ENCODE assay signal across 30 cellular contexts in genomic region chr18:261398-262073, GRCh38. TPM values are rescaled to one million over a fixed set of nuclear protein-coding genes. Genes with fewer than 3 reads are reported as not detected.
DNase-seq lines count a peak whose midpoint lies in the region; ATAC-seq and TF ChIP-seq lines count a peak whose summit lies in the region.
"Had no signal": no experiment of that assay in that cellular context is flagged by ENCODE, and none has a peak within 500 bp of the region (broad histone marks: within the 10 kb centered on the region; RNA-seq: fewer than 3 reads in every experiment).

No MANE protein-coding gene starts in this region.

- H3K4me1 Mint-ChIP-seq in activated CD4-positive, alpha-beta T cell treated with anti-CD3 and anti-CD28 coated beads for 36 hours = peaks cover 17% of the 10 kb centered on the region
- peaks cover 8% of the 10 kb centered on the region for H3K4me1 Mint-ChIP-seq in activated CD4-positive, alpha-beta T cell treated with anti-CD3 and anti-CD28 coated beads, Interleukin-2, amount 10 ng/mL, durations not matched to agents 7 days and 5 days
- H3K4me1 Mint-ChIP-seq in naive thymus-derived CD4-positive, alpha-beta T cell = peaks cover 10 to 41% (median 19%) of the 10 kb centered on the region in 7 donors

- intact Hi-C loops in activated CD4-positive, alpha-beta T cell treated with anti-CD3 and anti-CD28 coated beads for 36 hours (cut with DNase I, micrococcal nuclease) = loop anchor here in 1 of 2 experiments (5.0 kb wide), 1 partner anchor 39 kb away; no protein-coding TSS in a partner anchor
- intact Hi-C loops in naive thymus-derived CD4-positive, alpha-beta T cell (cut with micrococcal nuclease) = no loop called here
- intact Hi-C loops in lower lobe of right lung (cut with DNase I) = no loop called here

- H3K27ac ChIP-seq in SK-N-MC (peak overlapping the region; percentile 7; the same call in 1 of the 2 replicates), lower lobe of right lung (no peak overlapping the region)
- no peak overlapping the region for H3K27ac ChIP-seq in naive thymus-derived CD4-positive, alpha-beta T cell (ENCODE audit: low read depth, low read length)
- H3K27ac ChIP-seq: 22Rv1, gastrocnemius medialis, pancreas, skin epidermis, suprapubic skin had no signal

- no peaks in the 10 kb centered on the region for H3K9me3 Mint-ChIP-seq in activated CD4-positive, alpha-beta T cell treated with anti-CD3 and anti-CD28 coated beads for 36 hours (ENCODE audit: low read depth)
- H3K9me3 Mint-ChIP-seq in activated CD4-positive, alpha-beta T cell treated with anti-CD3 and anti-CD28 coated beads, Interleukin-2, amount 10 ng/mL, durations not matched to agents 7 days and 5 days = no peaks in the 10 kb centered on the region
- H3K9me3 Mint-ChIP-seq in naive thymus-derived CD4-positive, alpha-beta T cell = no peaks in the 10 kb centered on the region
- H3K9me3 Mint-ChIP-seq: activated T-cell treated with anti-CD3 and anti-CD28 coated beads, Interleukin-2, amount 50 U/mL, for 4 hours; neural crest cell; stimulated activated naive B cell treated with anti-CD40 and anti-IgM and Interleukin-4, amounts not matched to agents 10 μg/mL and 1 μg/mL and 100 μg/mL, for 72 hours had no signal

- peaks cover 0 to 2% of the 10 kb centered on the region in 2 donors for H3K4me1 ChIP-seq in naive thymus-derived CD4-positive, alpha-beta T cell (ENCODE audit: control insufficient read depth in 2 of 2, insufficient read depth in 2 of 2, low read length in 2 of 2)
- peaks cover 3% of the 10 kb centered on the region for H3K4me1 ChIP-seq in lower lobe of right lung
- H3K4me1 ChIP-seq: HAP-1 had no signal

- no peak overlapping the region for H3K4me3 Mint-ChIP-seq in activated CD4-positive, alpha-beta T cell treated with anti-CD3 and anti-CD28 coated beads for 36 hours
- H3K4me3 Mint-ChIP-seq in activated CD4-positive, alpha-beta T cell treated with anti-CD3 and anti-CD28 coated beads, Interleukin-2, amount 10 ng/mL, durations not matched to agents 7 days and 5 days = no peak overlapping the region
- H3K4me3 Mint-ChIP-seq in naive thymus-derived CD4-positive, alpha-beta T cell = no peak overlapping the region
- H3K4me3 Mint-ChIP-seq: activated CD8-positive, alpha-beta memory T cell treated with anti-CD3 and anti-CD28 coated beads, Interleukin-2, amount 10 ng/mL, durations not matched to agents 7 days and 5 days; activated T-cell treated with anti-CD3 and anti-CD28 coated beads, Interleukin-2, amount 50 U/mL, for 4 hours; CD4-positive, alpha-beta memory T cell; neural crest cell; stimulated activated naive B cell treated with anti-CD40 and anti-IgM and Interleukin-4, amounts not matched to agents 10 μg/mL and 1 μg/mL and 100 μg/mL, for 72 hours had no signal

- H3K27me3 ChIP-seq in naive thymus-derived CD4-positive, alpha-beta T cell (ENCODE audit: control insufficient read depth in 2 of 2, insufficient read depth in 2 of 2, low read length in 2 of 2) = no peaks in the 10 kb centered on the region
- no peaks in the 10 kb centered on the region for H3K27me3 ChIP-seq in lower lobe of right lung (ENCODE audit: low read depth)
- H3K27me3 ChIP-seq: gastrocnemius medialis, pancreas, suprapubic skin had no signal

- ATAC-seq in activated CD4-positive, alpha-beta T cell treated with anti-CD3 and anti-CD28 coated beads for 36 hours = no peak
- ATAC-seq in naive thymus-derived CD4-positive, alpha-beta T cell = no peak
- ATAC-seq in lower lobe of right lung (no peak), HG02885 (IDR thresholded peaks at IDR 0.05; ENCODE audit: poor library complexity, unreplicated experiment) (no peak)
- ATAC-seq: activated CD8-positive, alpha-beta memory T cell treated with anti-CD3 and anti-CD28 coated beads, Interleukin-2, amount 10 ng/mL, durations not matched to agents 7 days and 5 days; activated T-cell treated with anti-CD3 and anti-CD28 coated beads, Interleukin-2, amount 50 U/mL, for 4 hours; esophagus mucosa; gastrocnemius medialis; pancreas; stimulated activated naive B cell treated with anti-CD40 and anti-IgM and Interleukin-4, amounts not matched to agents 10 μg/mL and 1 μg/mL and 100 μg/mL, for 72 hours had no signal

- H3K36me3 Mint-ChIP-seq in activated CD4-positive, alpha-beta T cell treated with anti-CD3 and anti-CD28 coated beads for 36 hours (ENCODE audit: low read depth) = peaks cover 42% of the 10 kb centered on the region
- peaks cover 36% of the 10 kb centered on the region for H3K36me3 Mint-ChIP-seq in activated CD4-positive, alpha-beta T cell treated with anti-CD3 and anti-CD28 coated beads, Interleukin-2, amount 10 ng/mL, durations not matched to agents 7 days and 5 days (ENCODE audit: low read depth)
- H3K36me3 Mint-ChIP-seq in naive thymus-derived CD4-positive, alpha-beta T cell = peaks cover 18 to 46% (median 22%) of the 10 kb centered on the region in 5 donors

- peak overlapping the region; percentile 67 for H3K27ac Mint-ChIP-seq in activated CD4-positive, alpha-beta T cell treated with anti-CD3 and anti-CD28 coated beads for 36 hours
- H3K27ac Mint-ChIP-seq in activated CD4-positive, alpha-beta T cell treated with anti-CD3 and anti-CD28 coated beads, Interleukin-2, amount 10 ng/mL, durations not matched to agents 7 days and 5 days = no peak overlapping the region
- no peak overlapping the region for H3K27ac Mint-ChIP-seq in naive thymus-derived CD4-positive, alpha-beta T cell
- H3K27ac Mint-ChIP-seq: activated CD8-positive, alpha-beta memory T cell treated with anti-CD3 and anti-CD28 coated beads, Interleukin-2, amount 10 ng/mL, durations not matched to agents 7 days and 5 days; stimulated activated naive B cell treated with anti-CD40 and anti-IgM and Interleukin-4, amounts not matched to agents 10 μg/mL and 1 μg/mL and 100 μg/mL, for 72 hours had no signal

- H3K9ac ChIP-seq in SK-N-MC (ENCODE audit: insufficient read length) = no peak overlapping the region

- no peaks in the 10 kb centered on the region for H3K27me3 Mint-ChIP-seq in activated CD4-positive, alpha-beta T cell treated with anti-CD3 and anti-CD28 coated beads for 36 hours
- H3K27me3 Mint-ChIP-seq in activated CD4-positive, alpha-beta T cell treated with anti-CD3 and anti-CD28 coated beads, Interleukin-2, amount 10 ng/mL, durations not matched to agents 7 days and 5 days = no peaks in the 10 kb centered on the region
- H3K27me3 Mint-ChIP-seq in naive thymus-derived CD4-positive, alpha-beta T cell = no peaks in the 10 kb centered on the region
- H3K27me3 Mint-ChIP-seq: activated CD8-positive, alpha-beta memory T cell treated with anti-CD3 and anti-CD28 coated beads, Interleukin-2, amount 10 ng/mL, durations not matched to agents 7 days and 5 days; CD4-positive, alpha-beta memory T cell; stimulated activated naive B cell treated with anti-CD40 and anti-IgM and Interleukin-4, amounts not matched to agents 10 μg/mL and 1 μg/mL and 100 μg/mL, for 72 hours had no signal

- POLR2A ChIA-PET in activated CD4-positive, alpha-beta T cell treated with anti-CD3 and anti-CD28 coated beads for 36 hours (lab: Charles Lee) = no interaction called here
- POLR2A ChIA-PET in activated CD4-positive, alpha-beta T cell treated with anti-CD3 and anti-CD28 coated beads, Interleukin-2, amount 10 ng/mL, durations not matched to agents 7 days and 5 days (lab: Charles Lee) = no interaction called here
- POLR2A ChIA-PET in naive thymus-derived CD4-positive, alpha-beta T cell (lab: Charles Lee) = interaction anchor here (0.7 to 1.1 kb wide), 2 partner anchors 53 to 101 kb away, joined by 3 to 4 read pairs; no protein-coding TSS in a partner anchor

- peaks cover 91% of the 10 kb centered on the region for H3K36me3 ChIP-seq in SK-N-MC (ENCODE audit: insufficient read depth, low read length)
- H3K36me3 ChIP-seq in naive thymus-derived CD4-positive, alpha-beta T cell (ENCODE audit: control insufficient read depth in 2 of 3, insufficient read depth in 3 of 3, low read length in 3 of 3) = peaks cover 16 to 63% (median 17%) of the 10 kb centered on the region in 3 experiments
- H3K36me3 ChIP-seq in lower lobe of right lung = peaks cover 82% of the 10 kb centered on the region

- CTCF ChIA-PET in activated CD4-positive, alpha-beta T cell treated with anti-CD3 and anti-CD28 coated beads for 36 hours (lab: Charles Lee) = no interaction called here
- CTCF ChIA-PET in activated CD4-positive, alpha-beta T cell treated with anti-CD3 and anti-CD28 coated beads, Interleukin-2, amount 10 ng/mL, durations not matched to agents 7 days and 5 days (lab: Charles Lee) = interaction anchor here (1.5 kb wide), 1 partner anchor 21 kb away, joined by 3 read pairs; no protein-coding TSS in a partner anchor
- CTCF ChIA-PET in naive thymus-derived CD4-positive, alpha-beta T cell (lab: Charles Lee) = no interaction called here

- no peak for TF ChIP-seq CTCF in lower lobe of right lung (IDR thresholded peaks at IDR 0.05)

- H3K9me3 ChIP-seq in SK-N-MC (ENCODE audit: low read depth, low read length) = no peaks in the 10 kb centered on the region
- H3K9me3 ChIP-seq in naive thymus-derived CD4-positive, alpha-beta T cell (ENCODE audit: control insufficient read depth in 2 of 3, low read length in 3 of 3) = no peaks in the 10 kb centered on the region
- H3K9me3 ChIP-seq in lower lobe of right lung = no peaks in the 10 kb centered on the region
- H3K9me3 ChIP-seq: gastrocnemius medialis, HAP-1, pancreas, suprapubic skin had no signal

- H3K4me3 ChIP-seq in SK-N-MC = no peak overlapping the region
- no peak overlapping the region for H3K4me3 ChIP-seq in naive thymus-derived CD4-positive, alpha-beta T cell (ENCODE audit: low read length)
- H3K4me3 ChIP-seq in lower lobe of right lung = no peak overlapping the region
- H3K4me3 ChIP-seq: gastrocnemius medialis, HAP-1, pancreas, skin epidermis, suprapubic skin had no signal

- no peak for DNase-seq in activated CD4-positive, alpha-beta T cell treated with anti-CD3 and anti-CD28 coated beads for 36 hours
- DNase-seq in activated CD4-positive, alpha-beta T cell treated with anti-CD3 and anti-CD28 coated beads, Interleukin-2, amount 10 ng/mL, durations not matched to agents 7 days and 5 days = no peak
- no peak for DNase-seq in SK-N-MC (ENCODE audit: low read depth, low spot score)
- peak; percentile 21 for DNase-seq in fibroblast of gingiva (ENCODE audit: low read depth)
- peak; percentile 11 for DNase-seq in renal cortical epithelial cell (ENCODE audit: low read depth)
- no peak for DNase-seq in naive thymus-derived CD4-positive, alpha-beta T cell
- no peak for DNase-seq in lower lobe of right lung
- DNase-seq: activated CD4-positive, alpha-beta T cell treated with anti-CD3 and anti-CD28 coated beads, Interleukin-2, amount 50 U/mL, for 1 hour; activated CD8-positive, alpha-beta memory T cell treated with anti-CD3 and anti-CD28 coated beads, Interleukin-2, amount 10 ng/mL, durations not matched to agents 7 days and 5 days; activated gamma-delta T cell; activated T-cell treated with anti-CD3 and anti-CD28 coated beads, Interleukin-2, amount 50 U/mL, for 4 hours; AML-193; CD4-positive, alpha-beta memory T cell; dermis blood vessel endothelial cell; gastrocnemius medialis; NCI-H1092; NCI-H1694; NCI-H82; pancreas; retina; stimulated activated naive B cell treated with anti-CD40 and anti-IgM and Interleukin-4, amounts not matched to agents 10 μg/mL and 1 μg/mL and 100 μg/mL, for 72 hours; SW 1271; T1000 had no signal

RNA-seq across cellular contexts. Expression of gene THOC1, which starts 6.3 kb away (rescaled TPM):
- 10 to 100 TPM; 62.1 to 64.6 TPM for total RNA-seq in activated CD4-positive, alpha-beta T cell treated with anti-CD3 and anti-CD28 coated beads for 36 hours
- 10 to 100 TPM; 46.7 to 55.9 TPM for total RNA-seq in activated CD4-positive, alpha-beta T cell treated with anti-CD3 and anti-CD28 coated beads, Interleukin-2, amount 10 ng/mL, durations not matched to agents 7 days and 5 days
- 41.5 and 46.7 TPM in 2 replicates for total RNA-seq in renal cortical epithelial cell
- total RNA-seq in naive thymus-derived CD4-positive, alpha-beta T cell = 10 to 100 TPM; 56.7 to 93.7 (median 74.5) TPM
- polyA plus RNA-seq in naive thymus-derived CD4-positive, alpha-beta T cell = 10 to 100 TPM; 15.1 to 17.5 TPM
- total RNA-seq in lower lobe of right lung = 31.1 TPM

Comparison
In these comparisons a context has a peak if more than half of its experiments do, and no peak if none do; other contexts are left out.
1. DNase-seq: peak in fibroblast of gingiva (single experiment) and renal cortical epithelial cell (single experiment); none in activated CD4-positive, alpha-beta T cell treated with anti-CD3 and anti-CD28 coated beads for 36 hours (single experiment), activated CD4-positive, alpha-beta T cell treated with anti-CD3 and anti-CD28 coated beads, Interleukin-2, amount 10 ng/mL, durations not matched to agents 7 days and 5 days (single experiment), SK-N-MC (single experiment), naive thymus-derived CD4-positive, alpha-beta T cell (0 of 9) and lower lobe of right lung (single experiment).